In the genomic region with DNA sequence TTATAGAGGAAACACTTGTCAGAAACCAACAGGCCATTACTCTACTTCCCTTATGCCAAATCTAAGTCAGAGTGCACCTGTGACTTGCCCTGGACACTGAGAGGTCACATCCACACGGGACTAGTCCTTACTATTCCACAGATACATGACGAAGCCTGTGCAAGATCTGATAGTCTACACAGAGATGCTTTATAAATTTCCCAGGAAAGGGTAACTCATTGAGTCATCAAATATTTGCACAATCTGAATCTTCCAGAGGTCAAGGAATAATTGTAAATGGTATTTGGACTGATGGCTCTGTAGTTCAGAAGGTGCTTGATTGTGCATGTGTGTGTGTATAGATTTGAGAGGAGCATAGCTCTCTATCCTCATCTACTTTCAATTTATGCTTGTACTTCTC, we compare ENCODE assay signal across 11 cellular contexts.
"Had no signal": no experiment of that assay in that cellular context is flagged by ENCODE, and none has a peak within 500 bp of the region (broad histone marks: within the 10 kb centered on the region; RNA-seq: fewer than 3 reads in every experiment).

No MANE protein-coding gene starts in this region.

- H3K27me3 ChIP-seq: cardiac muscle cell, dorsolateral prefrontal cortex had no signal

- ATAC-seq: natural killer cell; stimulated activated memory B cell treated with anti-CD40 and anti-IgM and Interleukin-4, amounts not matched to agents 10 μg/mL and 1 μg/mL and 100 μg/mL, for 72 hours had no signal

- H3K4me1 Mint-ChIP-seq: natural killer cell had no signal

- DNase-seq: activated CD4-positive, alpha-beta T cell treated with anti-CD3 and anti-CD28 coated beads, Interleukin-2, amount 50 U/mL, for 1 hour; dorsolateral prefrontal cortex; endodermal cell; erythroblast; hippocampal formation; left ventricle myocardium inferior; mesenchymal stem cell; natural killer cell had no signal

- H3K4me3 ChIP-seq: cardiac muscle cell, dorsolateral prefrontal cortex, left ventricle myocardium inferior had no signal

- H3K36me3 ChIP-seq: cardiac muscle cell, left ventricle myocardium inferior had no signal

- H3K9me3 ChIP-seq: left ventricle myocardium inferior had no signal

- H3K36me3 Mint-ChIP-seq: natural killer cell; stimulated activated memory B cell treated with anti-CD40 and anti-IgM and Interleukin-4, amounts not matched to agents 10 μg/mL and 1 μg/mL and 100 μg/mL, for 72 hours had no signal

- H3K27ac ChIP-seq: cardiac muscle cell, dorsolateral prefrontal cortex, left ventricle myocardium inferior had no signal

- H3K9me3 Mint-ChIP-seq: activated T-helper 1 cell treated with anti-CD3 and anti-CD28 coated beads, Interleukin-12 subunit alpha, Interleukin-12 subunit beta, Interleukin-2, Interleukin-4 antibody, amounts not matched to agents 30 ng/mL and 10 ng/mL and 1 ng/mL, durations not matched to agents 14 hours and 24 hours and 36 hours; endodermal cell; natural killer cell; stimulated activated memory B cell treated with anti-CD40 and anti-IgM and Interleukin-4, amounts not matched to agents 10 μg/mL and 1 μg/mL and 100 μg/mL, for 72 hours had no signal

- H3K4me3 Mint-ChIP-seq: activated T-helper 1 cell treated with anti-CD3 and anti-CD28 coated beads, Interleukin-12 subunit alpha, Interleukin-12 subunit beta, Interleukin-2, Interleukin-4 antibody, amounts not matched to agents 30 ng/mL and 10 ng/mL and 1 ng/mL, durations not matched to agents 14 hours and 24 hours and 36 hours; endodermal cell; natural killer cell; stimulated activated memory B cell treated with anti-CD40 and anti-IgM and Interleukin-4, amounts not matched to agents 10 μg/mL and 1 μg/mL and 100 μg/mL, for 72 hours had no signal

- H3K27me3 Mint-ChIP-seq: stimulated activated memory B cell treated with anti-CD40 and anti-IgM and Interleukin-4, amounts not matched to agents 10 μg/mL and 1 μg/mL and 100 μg/mL, for 72 hours had no signal

- H3K27ac Mint-ChIP-seq: activated T-helper 1 cell treated with anti-CD3 and anti-CD28 coated beads, Interleukin-12 subunit alpha, Interleukin-12 subunit beta, Interleukin-2, Interleukin-4 antibody, amounts not matched to agents 30 ng/mL and 10 ng/mL and 1 ng/mL, durations not matched to agents 14 hours and 24 hours and 36 hours; endodermal cell; natural killer cell; stimulated activated memory B cell treated with anti-CD40 and anti-IgM and Interleukin-4, amounts not matched to agents 10 μg/mL and 1 μg/mL and 100 μg/mL, for 72 hours had no signal
